Comparison of ENCODE assay signal across 28 cellular contexts in genomic region chr4:170281027-170281426, GRCh38.
DNase-seq lines count a peak whose midpoint lies in the region; ATAC-seq, FAIRE-seq and TF ChIP-seq lines count a peak whose summit lies in the region.
"Had no signal": no experiment of that assay in that cellular context is flagged by ENCODE, and none has a peak within 500 bp of the region (broad histone marks: within the 10 kb centered on the region; RNA-seq: fewer than 3 reads in every experiment).

No MANE protein-coding gene starts in this region.

- WGBS in H1 (ENCODE audit: extremely low coverage in 1 of 2, insufficient coverage in 1 of 2, insufficient read length in 1 of 2, insufficient replicate concordance in 2 of 2, low coverage in 1 of 2, low lambda C conversion rate in 2 of 2, missing lambda C conversion rate in 1 of 2), 2 experiments, result 98% methylated on average over 2 of the region's 2 CpGs; no CpG with 5 or more reads in 1 of the 2 experiments
- WGBS in mesendoderm (ENCODE audit: extremely low coverage, insufficient coverage, low lambda C conversion rate), result 100% methylated on average over 1 of the region's 2 CpGs

- H2BK15ac ChIP-seq in H1 (ENCODE audit: low read length) (no peak overlapping the region), mesendoderm (replicated peaks; ENCODE audit: low read depth) (no peak overlapping the region)

- TF ChIP-seq CTCF in WTC11 (IDR thresholded peaks at IDR 0.05) (no peak), H1 (IDR thresholded peaks at IDR 0.05; ENCODE audit: control extremely low read depth in 1 of 3, insufficient read depth in 1 of 3, low read depth in 1 of 3, low read length in 3 of 3) (no peak)

- no peaks in the 10 kb centered on the region for H4K20me1 ChIP-seq in H1 (replicated peaks in 1 of 2; ENCODE audit: control insufficient read depth in 1 of 2, insufficient read depth in 2 of 2, low read length in 2 of 2)
- H4K20me1 ChIP-seq: BLaER1 had no signal

- no peaks in the 10 kb centered on the region for H3K79me1 ChIP-seq in H1 (ENCODE audit: low read depth, low read length)
- no peaks in the 10 kb centered on the region for H3K79me1 ChIP-seq in mesendoderm (ENCODE audit: low read length)

- TF ChIP-seq RAD21 in H1 (IDR thresholded peaks at IDR 0.05 in 1 of 2, conservative IDR thresholded peaks at IDR 0.05 in 1 of 2; ENCODE audit: low read depth in 2 of 2, low read length in 2 of 2), result no peak

- no peak overlapping the region for H2AK5ac ChIP-seq in H1 (ENCODE audit: low read depth, low read length)
- H2AK5ac ChIP-seq in mesendoderm (ENCODE audit: low read length), result no peak overlapping the region

- H4K91ac ChIP-seq in H1 (replicated peaks; ENCODE audit: insufficient read length, low read length), result no peak overlapping the region

- H3K36me3 Mint-ChIP-seq in WTC11, result peaks cover 39% of the 10 kb centered on the region
- H3K36me3 Mint-ChIP-seq: CD14-positive monocyte; CD4-positive, alpha-beta memory T cell; CD4-positive, CD25-positive, alpha-beta regulatory T cell; CD8-positive, alpha-beta memory T cell had no signal

- POLR2A ChIA-PET in WTC11 (lab: Charles Lee) (no interaction called here), H1 (lab: Charles Lee; ENCODE audit: partially characterized antibody) (no interaction called here)

- H3K27me3 Mint-ChIP-seq in WTC11 (ENCODE audit: low read depth), result peaks cover 4% of the 10 kb centered on the region
- H3K27me3 Mint-ChIP-seq: CD4-positive, CD25-positive, alpha-beta regulatory T cell; CD8-positive, alpha-beta memory T cell had no signal

- H3K9me3 Mint-ChIP-seq in WTC11, result peaks cover 46% of the 10 kb centered on the region

- no peak overlapping the region for H3K4me3 Mint-ChIP-seq in WTC11
- H3K4me3 Mint-ChIP-seq: CD14-positive monocyte; CD4-positive, alpha-beta memory T cell; CD4-positive, CD25-positive, alpha-beta regulatory T cell; CD8-positive, alpha-beta memory T cell had no signal

- H3K4me1 ChIP-seq in H1 (replicated peaks in 1 of 4; ENCODE audit: control insufficient read depth in 3 of 4, insufficient read depth in 4 of 4, low read length in 3 of 4), result no peaks in the 10 kb centered on the region
- H3K4me1 ChIP-seq in mesendoderm (ENCODE audit: control insufficient read depth, low read depth, low read length), result no peaks in the 10 kb centered on the region
- H3K4me1 ChIP-seq: BE2C, BLaER1 had no signal

- H2BK12ac ChIP-seq in H1 (ENCODE audit: low read depth, low read length), result no peak overlapping the region

- H3K36me3 ChIP-seq in H1 (ENCODE audit: control insufficient read depth in 2 of 4, insufficient read depth in 4 of 4, low read length in 3 of 4) (0 out of 8 replicates have a peak, but pooled peaks cover 0 to 3% (median 0%) of the 10 kb centered on the region in 4 experiments), mesendoderm (ENCODE audit: control insufficient read depth, insufficient read depth, low read length) (no peaks in the 10 kb centered on the region)
- H3K36me3 ChIP-seq: BE2C, BLaER1 had no signal

- H3K56ac ChIP-seq in H1 (replicated peaks; ENCODE audit: insufficient read length, low read depth, low read length) (no peak overlapping the region), mesendoderm (ENCODE audit: low read length) (no peak overlapping the region)

- H4K5ac ChIP-seq in H1 (ENCODE audit: insufficient read length, low read depth, low read length) (no peak overlapping the region), mesendoderm (ENCODE audit: low read length) (no peak overlapping the region)

- H2BK120ac ChIP-seq in H1 (replicated peaks; ENCODE audit: low read depth, low read length) (no peak overlapping the region), mesendoderm (ENCODE audit: low read depth, low read length) (no peak overlapping the region)

- H3K18ac ChIP-seq in H1 (ENCODE audit: extremely low read depth, low read length) (no peak overlapping the region), mesendoderm (ENCODE audit: low read length) (no peak overlapping the region)

- H3K9me3 ChIP-seq in H1 (ENCODE audit: insufficient read depth in 2 of 2, low read depth in 1 of 2, low read length in 1 of 2), result peaks cover 13 to 20% of the 10 kb centered on the region in 2 experiments
- H3K9me3 ChIP-seq: BE2C had no signal

- TF ChIP-seq POLR2A in H1 (IDR thresholded peaks at IDR 0.05; ENCODE audit: control extremely low read depth in 1 of 2, low read depth in 2 of 2, low read length in 2 of 2), result no peak

- H3K4me2 ChIP-seq in H1 (ENCODE audit: insufficient read depth in 1 of 2, low read depth in 2 of 2, low read length in 2 of 2) (no peak overlapping the region), mesendoderm (ENCODE audit: low read length) (no peak overlapping the region)
- H3K4me2 ChIP-seq: BLaER1 had no signal

- H3K4ac ChIP-seq in H1 (replicated peaks; ENCODE audit: insufficient read length, low read depth, low read length), result no peak overlapping the region
- no peak overlapping the region for H3K4ac ChIP-seq in mesendoderm (ENCODE audit: low read depth, low read length)

- CTCF ChIA-PET in WTC11 (lab: Charles Lee) (no interaction called here), H1 (lab: Charles Lee; ENCODE audit: partially characterized antibody) (interaction anchor here (1.2 to 4.6 kb wide), 2 partner anchors 9 to 21 kb away, joined by 6 to 25 read pairs; no protein-coding TSS in a partner anchor)

- H2BK20ac ChIP-seq in H1 (ENCODE audit: low read length), result no peak overlapping the region

- no peak overlapping the region for H4K8ac ChIP-seq in H1 (ENCODE audit: extremely low read depth, insufficient read depth, low read length)
- no peak overlapping the region for H4K8ac ChIP-seq in mesendoderm (ENCODE audit: low read depth, low read length)

- TF ChIP-seq EP300 in H1 (IDR thresholded peaks at IDR 0.05; ENCODE audit: borderline replicate concordance in 1 of 2, low read depth in 2 of 2, low read length in 2 of 2), result no peak

- no peak overlapping the region for H3K23ac ChIP-seq in H1 (ENCODE audit: insufficient read length)
- no peak overlapping the region for H3K23ac ChIP-seq in mesendoderm (ENCODE audit: low read length)

- DNase-seq in OCI-M1 (lab: John Stamatoyannopoulos, UW) (peak; percentile 34), WTC11 (ENCODE audit: low spot score) (no peak), H1 (ENCODE audit: low read depth in 1 of 2, low spot score in 2 of 2) (no peak), mesendoderm (peak; percentile 15), NCI-H1105 treated with DMSO at 0.1 percent for 48 hours (lab: John Stamatoyannopoulos, UW) (no peak)
- DNase-seq: 8988T; ACHN; BE2C; C1 segment of cervical spinal cord; CD4-positive, alpha-beta memory T cell; CD4-positive, CD25-positive, alpha-beta regulatory T cell; CD8-positive, alpha-beta memory T cell; COR-L47; DMS 273 treated with DMSO at 0.1 percent for 48 hours; DMS153; DMS53; DMS79; DND-41; EL; GDM1 had no signal

- H3K14ac ChIP-seq in H1 (ENCODE audit: insufficient read length), result no peak overlapping the region

- H3K79me2 ChIP-seq in H1 (ENCODE audit: control insufficient read depth in 1 of 2, insufficient read depth in 2 of 2, low read length in 2 of 2), result no peaks in the 10 kb centered on the region
- H3K79me2 ChIP-seq in mesendoderm (ENCODE audit: control insufficient read depth, insufficient read depth, low read length), result no peaks in the 10 kb centered on the region

- H3K4me3 ChIP-seq in H1 (ENCODE audit: extremely low read depth in 1 of 4, insufficient read depth in 2 of 4, low read depth in 3 of 4, low read length in 4 of 4), result no peak overlapping the region
- H3K4me3 ChIP-seq in mesendoderm (ENCODE audit: low read length), result no peak overlapping the region
- H3K4me3 ChIP-seq: BLaER1, GM12878 had no signal

- H3K27ac ChIP-seq in H1 (ENCODE audit: low read depth, low read length), result no peak overlapping the region
- H3K27ac ChIP-seq in mesendoderm (ENCODE audit: low read depth, low read length), result no peak overlapping the region
- H3K27ac ChIP-seq: BLaER1 had no signal

- H2BK5ac ChIP-seq in H1 (ENCODE audit: low read depth, low read length), result no peak overlapping the region
- H2BK5ac ChIP-seq in mesendoderm (ENCODE audit: low read length), result no peak overlapping the region

- H3K23me2 ChIP-seq in H1 (ENCODE audit: low read depth, low read length), result no peaks in the 10 kb centered on the region

- ATAC-seq in WTC11, result no peak
- ATAC-seq in HG03469 (IDR thresholded peaks at IDR 0.05; ENCODE audit: unreplicated experiment), result no peak
- no peak for ATAC-seq in GM19351 (IDR thresholded peaks at IDR 0.05; ENCODE audit: unreplicated experiment)
- ATAC-seq: GM12878 had no signal

- no peak overlapping the region for H3K27ac Mint-ChIP-seq in WTC11
- H3K27ac Mint-ChIP-seq: CD14-positive monocyte; CD4-positive, alpha-beta memory T cell; CD4-positive, CD25-positive, alpha-beta regulatory T cell; CD8-positive, alpha-beta memory T cell had no signal

- no peak overlapping the region for H2AFZ ChIP-seq in H1 (ENCODE audit: low read length)

- H3K27me3 ChIP-seq in H1 (replicated peaks in 1 of 4; ENCODE audit: control insufficient read depth in 3 of 4, extremely low read depth in 1 of 4, insufficient read depth in 3 of 4, low read length in 3 of 4) (no peaks in the 10 kb centered on the region), mesendoderm (ENCODE audit: insufficient read depth, low read length, poor library complexity) (no peaks in the 10 kb centered on the region)
- H3K27me3 ChIP-seq: BE2C, BLaER1 had no signal

- FAIRE-seq in H1 (lab: Jason Lieb, UNC), result no peak
- FAIRE-seq: A204.1, GM12878, GM12892, GM18507 had no signal

- H3K9ac ChIP-seq in H1 (replicated peaks in 1 of 4; ENCODE audit: extremely low read depth in 1 of 4, low read depth in 3 of 4, low read length in 3 of 4) (no peak overlapping the region), mesendoderm (ENCODE audit: low read length) (no peak overlapping the region)
- H3K9ac ChIP-seq: BLaER1 had no signal

- no peaks in the 10 kb centered on the region for H3K4me1 Mint-ChIP-seq in WTC11
- H3K4me1 Mint-ChIP-seq: CD14-positive monocyte; CD4-positive, alpha-beta memory T cell; CD4-positive, CD25-positive, alpha-beta regulatory T cell; CD8-positive, alpha-beta memory T cell had no signal

TF ChIP-seq in WTC11, 78 proteins besides CTCF, POLR2A, EP300 and RAD21 (continues in another document):
- TF ChIP-seq HMGA2 (CRISPR knock-in tag; IDR thresholded peaks at IDR 0.05) (no peak), NR1H2 (CRISPR knock-in tag; IDR thresholded peaks at IDR 0.05) (no peak), GTF2I (CRISPR knock-in tag; conservative IDR thresholded peaks at IDR 0.05) (peak; percentile 84)

TF ChIP-seq in H1, 55 proteins besides CTCF, POLR2A, EP300 and RAD21:
- TF ChIP-seq HDAC2 (IDR thresholded peaks at IDR 0.05; ENCODE audit: borderline replicate concordance in 1 of 2, low read depth in 2 of 2, low read length in 2 of 2) (0 out of 4 replicates have a peak, but pooled peaks of 1 of the 2 experiments have one; percentile 40), CHD1 (IDR thresholded peaks at IDR 0.05; ENCODE audit: low read depth, low read length) (no peak), KDM1A (IDR thresholded peaks at IDR 0.05; ENCODE audit: borderline replicate concordance, low read length) (peak; percentile 42; the same call in 1 of the 2 replicates), CEBPB (IDR thresholded peaks at IDR 0.05; ENCODE audit: low read depth, low read length) (no peak)

Comparison
In these comparisons a context has a peak if more than half of its experiments do, and no peak if none do; other contexts are left out.
1. DNase-seq: peak in OCI-M1 (single experiment) and mesendoderm (single experiment); none in WTC11 (single experiment), H1 (0 of 2) and NCI-H1105 treated with DMSO at 0.1 percent for 48 hours (single experiment).